23 cellular contexts compared by ENCODE assay signal in the genomic region with DNA sequence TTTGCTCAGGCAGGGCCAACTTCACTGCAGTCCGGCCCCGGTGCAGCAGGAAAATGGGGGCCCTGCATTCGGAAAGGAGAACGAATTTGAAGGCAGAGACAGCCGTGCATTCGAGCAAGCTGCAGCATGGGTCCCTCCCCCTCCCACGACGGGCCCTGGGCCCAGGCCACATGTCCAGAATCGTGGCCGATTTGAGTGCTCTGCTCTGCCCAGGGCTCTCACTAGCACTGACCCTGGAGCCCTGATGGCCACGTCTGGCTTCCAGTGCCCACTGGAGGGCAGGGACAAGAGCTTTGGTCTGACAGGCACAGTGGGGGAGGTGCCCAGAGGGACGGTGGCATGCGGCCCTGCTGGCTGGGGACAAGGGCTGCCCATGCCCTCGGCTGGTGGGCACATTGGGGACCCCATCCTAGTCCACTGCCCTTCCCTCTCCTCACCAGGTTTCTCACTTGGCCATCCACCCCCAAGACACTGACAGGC. TPM values are rescaled to one million over a fixed set of nuclear protein-coding genes. Genes with fewer than 3 reads are reported as not detected.
A peak's percentile ranks its signal among the peaks of the same experiment; 100 is the strongest.
DNase-seq lines count a peak whose midpoint lies in the region; ATAC-seq and TF ChIP-seq lines count a peak whose summit lies in the region.
"Had no signal": no experiment of that assay in that cellular context is flagged by ENCODE, and none has a peak within 500 bp of the region (broad histone marks: within the 10 kb centered on the region; RNA-seq: fewer than 3 reads in every experiment).

No MANE protein-coding gene starts in this region.

- no peaks in the 10 kb centered on the region for H3K36me3 ChIP-seq in endodermal cell (ENCODE audit: control insufficient read depth, insufficient read depth, low read length)
- H3K36me3 ChIP-seq in lower lobe of right lung: no peaks in the 10 kb centered on the region
- H3K36me3 ChIP-seq in psoas muscle (ENCODE audit: insufficient read depth in 1 of 2, low read depth in 1 of 2): no peaks in the 10 kb centered on the region
- H3K36me3 ChIP-seq: SJSA1 had no signal

- H3K36me3 Mint-ChIP-seq in endodermal cell (ENCODE audit: low read depth): no peaks in the 10 kb centered on the region
- H3K36me3 Mint-ChIP-seq: CD4-positive, alpha-beta memory T cell had no signal

- ATAC-seq in Right ventricle myocardium superior (ENCODE audit: poor library complexity): no peak
- no peak for ATAC-seq in lower lobe of right lung
- ATAC-seq in psoas muscle: no peak
- ATAC-seq in HG03045 (IDR thresholded peaks at IDR 0.05; ENCODE audit: unreplicated experiment): no peak

- 87 to 94% methylated on average over 12 to 14 of the region's 14 CpGs for WGBS in endodermal cell (ENCODE audit: insufficient coverage in 1 of 2, insufficient read length in 1 of 2), 2 experiments
- 71 to 73% (median 72%) methylated on average over 14 of the region's 14 CpGs for WGBS in psoas muscle, 3 donors

- H3K9me3 Mint-ChIP-seq in endodermal cell: no peaks in the 10 kb centered on the region
- H3K9me3 Mint-ChIP-seq: CD4-positive, alpha-beta memory T cell had no signal

- no peaks in the 10 kb centered on the region for H3K27me3 Mint-ChIP-seq in endodermal cell (ENCODE audit: insufficient read depth)
- H3K27me3 Mint-ChIP-seq: CD4-positive, alpha-beta memory T cell had no signal

- TF ChIP-seq CTCF in endodermal cell (conservative IDR thresholded peaks at IDR 0.05): no peak
- TF ChIP-seq CTCF in lower lobe of right lung (IDR thresholded peaks at IDR 0.05): no peak
- no peak for TF ChIP-seq CTCF in psoas muscle (IDR thresholded peaks at IDR 0.05)

- DNase-seq in Right ventricle myocardium superior: peak; percentile 17
- DNase-seq in cardiac septum (ENCODE audit: low spot score): no peak
- DNase-seq in endodermal cell: no peak
- DNase-seq in lower lobe of right lung: peak; percentile 24
- DNase-seq in psoas muscle: peak; percentile 9 to 29
- DNase-seq in NCI-H748 (lab: John Stamatoyannopoulos, UW; ENCODE audit: unreplicated experiment): no peak
- DNase-seq in dermis blood vessel endothelial cell: no peak
- DNase-seq: 8988T; C1 segment of cervical spinal cord; CD4-positive, alpha-beta memory T cell; COR-L47; DMS53; KBM-7; MV-4-11; NCI-H1105; NCI-H1436 treated with DMSO at 0.1 percent for 48 hours; NCI-H187 treated with DMSO at 0.1 percent for 48 hours; NCI-H2107; NCI-H524; NCI-H774 had no signal

- H3K4me3 ChIP-seq in endodermal cell (ENCODE audit: low read length): no peak overlapping the region
- no peak overlapping the region for H3K4me3 ChIP-seq in lower lobe of right lung
- no peak overlapping the region for H3K4me3 ChIP-seq in psoas muscle
- H3K4me3 ChIP-seq: SJSA1 had no signal

- no peak overlapping the region for H3K9ac ChIP-seq in endodermal cell (ENCODE audit: extremely low read depth, low read length, poor library complexity, severe bottlenecking)

- H3K9me3 ChIP-seq in endodermal cell (ENCODE audit: control insufficient read depth, low read length) (no peaks in the 10 kb centered on the region), lower lobe of right lung (no peaks in the 10 kb centered on the region), psoas muscle (no peaks in the 10 kb centered on the region)
- H3K9me3 ChIP-seq: SJSA1 had no signal

- no peak overlapping the region for H3K4me3 Mint-ChIP-seq in endodermal cell
- H3K4me3 Mint-ChIP-seq: CD4-positive, alpha-beta memory T cell had no signal

- peak overlapping the region; percentile 10 for H3K27ac ChIP-seq in endodermal cell (ENCODE audit: low read depth, low read length)
- no peak overlapping the region for H3K27ac ChIP-seq in lower lobe of right lung
- H3K27ac ChIP-seq in psoas muscle: no peak overlapping the region
- H3K27ac ChIP-seq: SJSA1 had no signal

- no peak overlapping the region for H3K27ac Mint-ChIP-seq in endodermal cell
- H3K27ac Mint-ChIP-seq: CD4-positive, alpha-beta memory T cell had no signal

- peaks cover 3% of the 10 kb centered on the region for H3K27me3 ChIP-seq in endodermal cell (ENCODE audit: control insufficient read depth, insufficient read depth, low read length, poor library complexity, severe bottlenecking)
- peaks cover 14% of the 10 kb centered on the region for H3K27me3 ChIP-seq in lower lobe of right lung (ENCODE audit: low read depth)
- no peaks in the 10 kb centered on the region for H3K27me3 ChIP-seq in psoas muscle (ENCODE audit: insufficient read depth in 3 of 3, low read length in 2 of 3)
- H3K27me3 ChIP-seq: SJSA1 had no signal

- no peaks in the 10 kb centered on the region for H3K4me1 Mint-ChIP-seq in endodermal cell

- intact Hi-C loops in Right ventricle myocardium superior (cut with DNase I) (no loop called here), cardiac septum (cut with DNase I) (loop anchor here (5.0 kb wide), 1 partner anchor 138 kb away; no protein-coding TSS in a partner anchor), lower lobe of right lung (cut with DNase I) (no loop called here), psoas muscle (cut with DNase I) (no loop called here)

- H3K4me1 ChIP-seq in endodermal cell (ENCODE audit: control insufficient read depth, insufficient read depth, low read length) (no peaks in the 10 kb centered on the region), lower lobe of right lung (no peaks in the 10 kb centered on the region), psoas muscle (no peaks in the 10 kb centered on the region)

RNA-seq across cellular contexts. Expression of a gene that starts 14.4 kb away (rescaled TPM):
- 20.0 TPM for total RNA-seq in Right ventricle myocardium superior
- 14.3 TPM for total RNA-seq in cardiac septum
- total RNA-seq in endodermal cell: not detected
- polyA plus RNA-seq in endodermal cell (2013, experiment 1 of 2): 0.25 TPM
- 0.41 TPM for polyA plus RNA-seq in endodermal cell (2013, experiment 2 of 2)
- 0.71 TPM for total RNA-seq in lower lobe of right lung
- total RNA-seq in psoas muscle: 100 to 1,000 TPM in 3 of 4 donors, 10 to 100 TPM in 1; 82.1 to 175 (median 153) TPM
- polyA plus RNA-seq in psoas muscle: 100 to 1,000 TPM in 1 of 3 donors, 10 to 100 TPM in 2; 67.7 to 121 (median 91.7) TPM
- total RNA-seq in dermis blood vessel endothelial cell: not detected in 2 replicates
- total RNA-seq: CD4-positive, alpha-beta memory T cell had no signal
- polyA plus RNA-seq: CD4-positive, alpha-beta memory T cell had no signal

RNA-seq across cellular contexts. Expression of a gene that starts 23.9 kb away (rescaled TPM):
- total RNA-seq in Right ventricle myocardium superior (not detected), cardiac septum (0.08 TPM), endodermal cell (under 1 TPM; 0.15 to 0.86 TPM), lower lobe of right lung (0.09 TPM), psoas muscle (under 1 TPM in 3 of 4 donors, not detected in 1; 0.17 to 0.32 (median 0.22) TPM), dermis blood vessel endothelial cell (not detected in 2 replicates)
- polyA plus RNA-seq in endodermal cell (2013, experiment 1 of 2): 0.32 TPM
- polyA plus RNA-seq in endodermal cell (2013, experiment 2 of 2): 0.25 TPM
- polyA plus RNA-seq in psoas muscle: under 1 TPM; 0.04 to 0.14 (median 0.12) TPM
- total RNA-seq: MCF 10A had no signal
- polyA plus RNA-seq: CD4-positive, alpha-beta memory T cell had no signal

RNA-seq across cellular contexts. Expression of a gene that starts 34.7 kb away (rescaled TPM):
- total RNA-seq in Right ventricle myocardium superior (not detected), cardiac septum (0.62 TPM), endodermal cell (1 to 10 TPM in 1 of 2 donors, under 1 TPM in 1; 0.48 to 1.6 TPM), lower lobe of right lung (not detected), psoas muscle (10 to 100 TPM in 1 of 4 donors, 1 to 10 TPM in 3; 1.8 to 18.2 (median 4.5) TPM), dermis blood vessel endothelial cell (0.34 and 0.47 TPM in 2 replicates)
- polyA plus RNA-seq in endodermal cell (2013, experiment 1 of 2): 3.4 TPM
- polyA plus RNA-seq in endodermal cell (2013, experiment 2 of 2): 2.0 TPM
- 10 to 100 TPM in 1 of 3 donors, 1 to 10 TPM in 2; 1.4 to 15.4 (median 1.7) TPM for polyA plus RNA-seq in psoas muscle
- total RNA-seq: CD4-positive, alpha-beta memory T cell had no signal
- polyA plus RNA-seq: CD4-positive, alpha-beta memory T cell had no signal

Comparison
In these comparisons a context has a peak if more than half of its experiments do, and no peak if none do; other contexts are left out.
1. DNase-seq: peak in Right ventricle myocardium superior (single experiment), lower lobe of right lung (single experiment) and psoas muscle (2 of 2); none in cardiac septum (single experiment), endodermal cell (single experiment), NCI-H748 (single experiment) and dermis blood vessel endothelial cell (single experiment).